ENCODE assay signal across 19 cellular contexts in the genomic region with DNA sequence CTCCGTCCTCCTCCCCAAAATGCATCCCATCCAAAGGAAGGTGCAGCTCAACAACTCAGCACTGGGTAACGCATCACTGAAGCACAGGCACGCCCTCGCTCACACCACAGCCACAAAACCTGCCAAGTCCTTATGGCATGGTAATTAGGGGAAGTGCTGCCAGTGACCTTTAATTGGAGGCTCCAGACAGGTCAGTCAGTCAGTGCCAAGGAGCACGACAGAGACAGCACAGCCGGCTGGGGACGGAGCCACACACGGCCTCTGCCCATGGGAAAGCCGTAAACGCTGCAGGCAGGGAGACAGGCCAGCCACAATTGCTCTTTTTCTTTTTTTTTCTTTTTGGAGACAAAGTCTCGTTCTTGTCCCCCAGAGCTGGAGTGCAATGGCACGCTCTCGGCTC.
A peak's percentile ranks its signal among the peaks of the same experiment; 100 is the strongest.
DNase-seq lines count a peak whose midpoint lies in the region; ATAC-seq and TF ChIP-seq lines count a peak whose summit lies in the region.
"Had no signal": no experiment of that assay in that cellular context is flagged by ENCODE, and none has a peak within 500 bp of the region (broad histone marks: within the 10 kb centered on the region; RNA-seq: fewer than 3 reads in every experiment).

No MANE protein-coding gene starts in this region.

- H3K27me3 ChIP-seq in BLaER1 treated with 17β-estradiol and CSF1 and Interleukin-3, amounts not matched to agents 10 nM and 100 nM = no peaks in the 10 kb centered on the region
- H3K27me3 ChIP-seq in H9 (ENCODE audit: insufficient read depth, low read length) = no peaks in the 10 kb centered on the region
- H3K27me3 ChIP-seq: Peyer's patch had no signal

- no peak overlapping the region for H2BK5ac ChIP-seq in H9 (ENCODE audit: insufficient read length, low read length)

- H3K9ac ChIP-seq in BLaER1 treated with 17β-estradiol and CSF1 and Interleukin-3, amounts not matched to agents 10 nM and 100 nM = no peak overlapping the region
- no peak overlapping the region for H3K9ac ChIP-seq in H9 (ENCODE audit: extremely low read depth, insufficient read length, low read length)

- no peak overlapping the region for H3K23ac ChIP-seq in H9 (ENCODE audit: insufficient read length, low read depth, low read length)

- H3K36me3 ChIP-seq in BLaER1 treated with 17β-estradiol and CSF1 and Interleukin-3, amounts not matched to agents 10 nM and 100 nM = peaks cover 30 to 53% (median 42%) of the 10 kb centered on the region in 11 experiments
- H3K36me3 ChIP-seq: Peyer's patch had no signal

- ATAC-seq in GM19452 (IDR thresholded peaks at IDR 0.05; ENCODE audit: unreplicated experiment) = no peak
- no peak for ATAC-seq in left lobe of liver
- no peak for ATAC-seq in activated CD4-positive, CD25-positive, alpha-beta regulatory T cell treated with anti-CD3 and anti-CD28 coated beads, Interleukin-2, amount 50 U/mL, for 24 hours
- ATAC-seq: SK-N-SH treated with all-trans-retinoic acid at 6 μM for 48 hours had no signal

- H4K91ac ChIP-seq in H9 (ENCODE audit: insufficient read length, low read depth, low read length) = no peak overlapping the region

- no peak overlapping the region; the same call in 1 of the 2 replicates for H3K14ac ChIP-seq in H9 (ENCODE audit: insufficient read depth, low read length)

- peaks cover 22 to 80% (median 74%) of the 10 kb centered on the region in 10 experiments for H3K4me1 ChIP-seq in BLaER1 treated with 17β-estradiol and CSF1 and Interleukin-3, amounts not matched to agents 10 nM and 100 nM
- H3K4me1 ChIP-seq in H9 (ENCODE audit: insufficient read depth, low read length) = no peaks in the 10 kb centered on the region; the same call in 1 of the 2 replicates
- H3K4me1 ChIP-seq: Peyer's patch had no signal

- H2BK15ac ChIP-seq in H9 (ENCODE audit: low read depth, low read length) = no peak overlapping the region

- no peak overlapping the region for H3K18ac ChIP-seq in H9 (ENCODE audit: insufficient read length, low read depth, low read length)

- peak overlapping the region in 9 of 11 experiments; percentile 58 to 84 (median 78); a peak in 17 of 22 replicates for H3K4me2 ChIP-seq in BLaER1 treated with 17β-estradiol and CSF1 and Interleukin-3, amounts not matched to agents 10 nM and 100 nM
- no peak overlapping the region for H3K4me2 ChIP-seq in H9 (ENCODE audit: insufficient read depth, insufficient read length, low read length)

- DNase-seq in H9 (no peak), globus pallidus (ENCODE audit: low spot score) (peak; percentile 35), pons (ENCODE audit: low spot score) (peak; percentile 31), left lobe of liver (ENCODE audit: low spot score) (no peak)
- DNase-seq: CD4-positive, alpha-beta T cell; EL; HCEC 1CT; NCI-H1417; NCI-H1930; NCI-H2171; NCI-H774; Peyer's patch; SHP77 treated with DMSO at 0.1 percent for 48 hours had no signal

- no peaks in the 10 kb centered on the region for H3K79me2 ChIP-seq in H9 (ENCODE audit: insufficient read depth, low read length)

- H3K79me1 ChIP-seq in H9 (ENCODE audit: insufficient read depth, low read depth, low read length, poor library complexity, severe bottlenecking) = no peaks in the 10 kb centered on the region

- H2AFZ ChIP-seq in H9 (ENCODE audit: low read length) = no peak overlapping the region

- H3K27ac ChIP-seq in BLaER1 treated with 17β-estradiol and CSF1 and Interleukin-3, amounts not matched to agents 10 nM and 100 nM = no peak overlapping the region
- no peak overlapping the region for H3K27ac ChIP-seq in H9 (ENCODE audit: insufficient read length, low read depth, low read length)
- H3K27ac ChIP-seq: HL-60, Peyer's patch had no signal

- H3K9me3 Mint-ChIP-seq in H9 = no peaks in the 10 kb centered on the region
- H3K9me3 Mint-ChIP-seq: CD4-positive, alpha-beta T cell; IgD-negative memory B cell had no signal

- H3K56ac ChIP-seq in H9 (ENCODE audit: insufficient read length, low read depth, low read length) = no peak overlapping the region

- no CpG with 5 or more reads among the region's 13 CpGs for WGBS in H9 (ENCODE audit: extremely low coverage, insufficient read length, low lambda C conversion rate)

- H3K4me3 ChIP-seq in BLaER1 treated with 17β-estradiol and CSF1 and Interleukin-3, amounts not matched to agents 10 nM and 100 nM = no peak overlapping the region
- H3K4me3 ChIP-seq: Peyer's patch had no signal

- H3K4ac ChIP-seq in H9 (ENCODE audit: low read depth, low read length) = no peak overlapping the region

- no peaks in the 10 kb centered on the region for H3K23me2 ChIP-seq in H9 (ENCODE audit: insufficient read length, low read depth, low read length, poor library complexity, severe bottlenecking)

- H3K27ac Mint-ChIP-seq in H9 = peak overlapping the region in 2 of 3 experiments; percentile 32 to 34; a peak in 3 of 7 replicates
- H3K27ac Mint-ChIP-seq: IgD-negative memory B cell had no signal

- no peak overlapping the region for H3T11ph ChIP-seq in H9 (ENCODE audit: low read length)

- H3K4me1 Mint-ChIP-seq in H9 = peaks cover 0 to 17% of the 10 kb centered on the region in 2 experiments; a peak in 3 of 4 replicates

- H3K36me3 Mint-ChIP-seq in H9 (ENCODE audit: insufficient read depth in 1 of 3, low read depth in 3 of 3) = peaks cover 3 to 14% (median 11%) of the 10 kb centered on the region in 3 experiments; a peak in 6 of 7 replicates

- peaks cover 68 to 100% (median 89%) of the 10 kb centered on the region in 11 experiments for H4K20me1 ChIP-seq in BLaER1 treated with 17β-estradiol and CSF1 and Interleukin-3, amounts not matched to agents 10 nM and 100 nM
- H4K20me1 ChIP-seq in H9 (ENCODE audit: control insufficient read depth, insufficient read depth, insufficient read length) = no peaks in the 10 kb centered on the region

- H2BK20ac ChIP-seq in H9 (ENCODE audit: low read depth, low read length, poor library complexity, severe bottlenecking) = no peak overlapping the region

- no peak for TF ChIP-seq CTCF in H9 (conservative IDR thresholded peaks at IDR 0.05)

- no peak overlapping the region for H2BK120ac ChIP-seq in H9 (ENCODE audit: low read depth, low read length, poor library complexity, severe bottlenecking)

- H3K9me3 ChIP-seq in BLaER1 treated with 17β-estradiol and CSF1 and Interleukin-3, amounts not matched to agents 10 nM and 100 nM (replicated peaks in 1 of 11) = peaks cover 0 to 5% (median 0%) of the 10 kb centered on the region in 11 experiments; a peak in 1 of 22 replicates
- H3K9me3 ChIP-seq in H9 (ENCODE audit: control insufficient read depth, low read depth, low read length) = no peaks in the 10 kb centered on the region
- H3K9me3 ChIP-seq: Peyer's patch had no signal

- no peaks in the 10 kb centered on the region for H3K27me3 Mint-ChIP-seq in H9 (ENCODE audit: low read depth)
- H3K27me3 Mint-ChIP-seq: CD4-positive, alpha-beta T cell; IgD-negative memory B cell had no signal

- H2AK5ac ChIP-seq in H9 (ENCODE audit: insufficient read length, low read length) = no peak overlapping the region

- H4K5ac ChIP-seq in H9 (ENCODE audit: insufficient read length, low read depth, low read length) = no peak overlapping the region

- H4K8ac ChIP-seq in H9 (replicated peaks; ENCODE audit: insufficient read length, low read depth, low read length) = no peak overlapping the region

- H3K4me3 Mint-ChIP-seq in H9 = no peak overlapping the region
- H3K4me3 Mint-ChIP-seq: CD4-positive, alpha-beta T cell; IgD-negative memory B cell had no signal

- H2BK12ac ChIP-seq in H9 (ENCODE audit: insufficient read length, low read depth, low read length) = no peak overlapping the region

Comparison
In these comparisons a context has a peak if more than half of its experiments do, and no peak if none do; other contexts are left out.
1. DNase-seq: peak in globus pallidus (single experiment) and pons (single experiment); none in H9 (single experiment) and left lobe of liver (single experiment).